Comparison of ENCODE assay signal across 23 cellular contexts in the genomic region with DNA sequence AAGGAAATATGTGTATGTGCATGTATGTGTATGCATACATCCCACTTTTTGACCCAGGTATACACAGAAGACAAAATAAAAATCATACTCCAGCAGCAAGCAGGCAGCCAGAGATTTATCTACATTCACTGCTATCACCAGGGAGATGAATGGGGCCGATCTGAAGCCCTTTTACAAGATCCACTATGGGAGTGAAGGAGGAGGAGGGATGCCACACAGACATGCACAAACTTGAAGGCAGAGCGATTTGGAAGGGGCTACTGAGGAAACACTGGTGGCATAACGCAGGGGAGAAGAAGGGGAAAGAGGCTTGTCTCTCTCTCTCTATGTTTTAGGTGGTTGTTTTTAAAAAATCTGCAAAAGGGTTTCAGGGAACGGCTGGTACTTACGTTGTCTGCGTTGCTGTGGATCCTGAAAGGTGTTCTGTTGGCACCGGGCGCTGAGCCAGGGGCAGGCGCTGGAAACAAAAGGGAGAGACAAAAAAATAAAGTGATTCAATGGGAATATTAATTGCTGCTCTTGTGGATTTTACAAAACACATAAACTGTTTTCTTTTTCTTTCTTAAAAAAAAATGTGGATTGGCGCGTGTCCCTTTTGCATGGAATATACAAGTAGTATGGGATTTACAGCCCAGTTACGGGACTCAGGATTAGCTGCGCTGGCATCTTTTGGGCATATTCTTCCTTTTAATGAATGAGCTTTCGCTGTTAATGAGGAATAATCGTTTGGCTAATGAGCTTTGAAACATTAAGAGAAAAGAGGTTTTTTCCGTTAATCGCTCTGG.
DNase-seq lines count a peak whose midpoint lies in the region; ATAC-seq and TF ChIP-seq lines count a peak whose summit lies in the region.
"Had no signal": no experiment of that assay in that cellular context is flagged by ENCODE, and none has a peak within 500 bp of the region (broad histone marks: within the 10 kb centered on the region; RNA-seq: fewer than 3 reads in every experiment).

No MANE protein-coding gene starts in this region.

- no peak for ATAC-seq in GM21528 (IDR thresholded peaks at IDR 0.05; ENCODE audit: low FRiP score, unreplicated experiment)
- ATAC-seq in HG03135 (IDR thresholded peaks at IDR 0.05; ENCODE audit: unreplicated experiment), result no peak
- no peak for ATAC-seq in GM21825 (IDR thresholded peaks at IDR 0.05; ENCODE audit: unreplicated experiment)
- ATAC-seq: left lobe of liver, Right ventricle myocardium inferior, WTC11 had no signal

- peak overlapping the region; percentile 61 to 99 (median 98) for H3K27ac ChIP-seq in dorsolateral prefrontal cortex
- H3K27ac ChIP-seq: GM23248, testis, vagina had no signal

- TF ChIP-seq CTCF in dorsolateral prefrontal cortex (IDR thresholded peaks at IDR 0.05 in 54 of 56, conservative IDR thresholded peaks at IDR 0.05 in 2 of 56; ENCODE audit: low read depth in 1 of 56, partially characterized antibody in 56 of 56), result no peak

- DNase-seq in NCI-H1105 (lab: John Stamatoyannopoulos, UW) (peak; percentile 60), NCI-H69 (lab: John Stamatoyannopoulos, UW) (peak; percentile 32), dorsolateral prefrontal cortex (peak in 3 of 10 donors; percentile 18 to 42 (median 36)), pons (ENCODE audit: low spot score) (peak; percentile 85)
- DNase-seq: activated CD4-positive, alpha-beta T cell treated with anti-CD3 and anti-CD28 coated beads, Interleukin-2, amount 50 U/mL, for 4 hours; activated CD8-positive, alpha-beta memory T cell treated with anti-CD3 and anti-CD28 coated beads, Interleukin-2, amount 50 U/mL, for 4 hours; activated naive CD8-positive, alpha-beta T cell treated with anti-CD3 and anti-CD28 coated beads for 36 hours; CD4-positive, alpha-beta memory T cell; GM23248; HFFc6; NCI-H1048; NCI-H82; nephron progenitor cell; OCI-M1; T1000; testis had no signal

- peak overlapping the region; percentile 25 to 76 (median 61) for H3K4me3 ChIP-seq in dorsolateral prefrontal cortex
- H3K4me3 ChIP-seq: GM23248, testis, vagina had no signal

- H3K27me3 ChIP-seq in dorsolateral prefrontal cortex, result peaks cover 0 to 5% (median 0%) of the 10 kb centered on the region in 45 donors
- H3K27me3 ChIP-seq: testis, vagina had no signal

- intact Hi-C loops in dorsolateral prefrontal cortex (cut with DNase I), result loop anchor here (5.0 to 10.0 kb wide), 4 partner anchors 40 to 1285 kb away; no protein-coding TSS in a partner anchor
